13 cellular contexts compared by ENCODE assay signal in the genomic region with DNA sequence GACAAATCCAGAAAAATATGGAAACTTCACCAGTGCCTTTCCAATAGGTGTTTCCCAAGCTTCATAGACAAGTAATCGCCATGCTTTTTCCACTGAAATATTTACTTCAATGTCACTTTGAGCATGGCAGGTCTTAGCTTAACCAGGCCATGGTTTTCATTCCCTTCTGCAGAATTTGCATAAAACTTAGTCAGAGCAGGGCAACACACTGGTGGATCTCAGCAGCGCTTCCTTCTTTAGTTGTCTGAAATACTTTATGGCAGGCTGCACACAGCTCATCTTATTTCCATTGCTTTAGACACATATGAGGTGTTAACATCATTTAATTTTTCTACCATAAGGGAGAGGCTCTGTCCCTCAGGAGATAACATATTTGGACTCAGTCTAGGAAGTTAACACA.
DNase-seq lines count a peak whose midpoint lies in the region; ATAC-seq and TF ChIP-seq lines count a peak whose summit lies in the region.
"Had no signal": no experiment of that assay in that cellular context is flagged by ENCODE, and none has a peak within 500 bp of the region (broad histone marks: within the 10 kb centered on the region; RNA-seq: fewer than 3 reads in every experiment).

No MANE protein-coding gene starts in this region.

- H3K4me1 ChIP-seq in right lobe of liver, result no peaks in the 10 kb centered on the region

- intact Hi-C loops in right lobe of liver (cut with DNase I), result no loop called here

- WGBS in right lobe of liver (ENCODE audit: insufficient coverage, low coverage, low lambda C conversion rate, missing lambda C conversion rate), result 81% methylated on average over 2 of the region's 2 CpGs

- no peak for DNase-seq in activated CD8-positive, alpha-beta memory T cell treated with anti-CD3 and anti-CD28 coated beads, Interleukin-2, amount 50 U/mL, for 4 hours
- DNase-seq in mucosa of gallbladder (ENCODE audit: low spot score), result no peak
- no peak for DNase-seq in right lobe of liver
- no peak for DNase-seq in DMS53 treated with DMSO at 0.1 percent for 48 hours (lab: John Stamatoyannopoulos, UW; ENCODE audit: unreplicated experiment)
- DNase-seq: activated CD4-positive, alpha-beta T cell treated with anti-CD3 and anti-CD28 coated beads, Interleukin-2, amount 50 U/mL, for 1 hour; activated naive CD4-positive, alpha-beta T cell treated with Interleukin-2 at 50 U/mL for 16 hours; hypothalamus; mammary epithelial cell; T-helper 1 cell had no signal

- no peaks in the 10 kb centered on the region for H3K9me3 ChIP-seq in right lobe of liver

- no peaks in the 10 kb centered on the region for H3K36me3 ChIP-seq in right lobe of liver

- peak; percentile 79 for ATAC-seq in GM18499 (IDR thresholded peaks at IDR 0.05; ENCODE audit: insufficient read depth, unreplicated experiment)
- peak; percentile 83 for ATAC-seq in GM19397 (IDR thresholded peaks at IDR 0.05; ENCODE audit: unreplicated experiment)
- peak; percentile 90 for ATAC-seq in HG02642 (IDR thresholded peaks at IDR 0.05; ENCODE audit: poor library complexity, unreplicated experiment)
- ATAC-seq in HG03442 (IDR thresholded peaks at IDR 0.05; ENCODE audit: unreplicated experiment), result peak; percentile 90
- ATAC-seq in right lobe of liver, result no peak

- TF ChIP-seq POLR2A in right lobe of liver (IDR thresholded peaks at IDR 0.05), result no peak

- no peaks in the 10 kb centered on the region for H3K27me3 ChIP-seq in right lobe of liver

- no peak overlapping the region for H3K4me3 ChIP-seq in right lobe of liver

- H3K27ac ChIP-seq in right lobe of liver, result no peak overlapping the region

- TF ChIP-seq CTCF in right lobe of liver (IDR thresholded peaks at IDR 0.05), result no peak

Comparison
In these comparisons a context has a peak if more than half of its experiments do, and no peak if none do; other contexts are left out.
1. ATAC-seq: peak in GM18499 (single experiment), GM19397 (single experiment), HG02642 (single experiment) and HG03442 (single experiment); none in right lobe of liver (0 of 4).